In the genomic region with DNA sequence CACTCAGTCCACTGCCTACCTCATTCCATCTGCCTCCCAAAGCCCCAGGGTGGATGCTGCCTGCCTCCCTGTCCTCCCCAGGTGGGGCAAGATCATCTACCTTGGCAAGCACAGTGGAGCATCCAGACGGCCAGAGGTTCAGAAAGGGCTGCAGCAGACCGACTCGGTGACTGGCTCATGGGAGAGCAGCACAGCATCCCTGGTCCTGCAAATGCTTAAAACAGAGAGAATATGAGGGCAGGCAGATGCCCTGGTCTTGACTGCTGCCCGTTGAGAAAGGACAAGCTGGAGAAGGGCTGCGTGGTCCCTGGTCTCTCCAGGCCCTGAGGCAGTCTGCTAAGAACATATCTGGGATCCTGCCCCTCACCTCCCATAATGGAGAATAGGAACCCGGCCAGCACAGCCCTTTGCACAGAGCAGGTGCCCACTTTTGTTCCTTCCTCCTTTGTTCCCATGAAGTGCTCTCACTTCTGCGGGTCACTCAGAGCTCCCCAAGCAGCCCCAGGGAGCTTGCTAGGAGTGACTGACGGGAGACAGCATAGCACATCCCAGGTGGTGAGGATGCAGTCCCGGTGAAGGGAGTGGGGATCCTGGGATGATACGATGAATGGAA, we compare ENCODE assay signal across 9 cellular contexts. TPM values are rescaled to one million over a fixed set of nuclear protein-coding genes. Genes with fewer than 3 reads are reported as not detected.
DNase-seq lines count a peak whose midpoint lies in the region; ATAC-seq lines count a peak whose summit lies in the region.
"Had no signal": no experiment of that assay in that cellular context is flagged by ENCODE, and none has a peak within 500 bp of the region (broad histone marks: within the 10 kb centered on the region; RNA-seq: fewer than 3 reads in every experiment).

No MANE protein-coding gene starts in this region.

- peaks cover 48% of the 10 kb centered on the region for H3K36me3 ChIP-seq in iPS-20b (ENCODE audit: insufficient read depth, low read depth, low read length)

- no peaks in the 10 kb centered on the region for H3K9me3 Mint-ChIP-seq in activated T-cell treated with anti-CD3 and anti-CD28 coated beads, Interleukin-2, amount 50 U/mL, for 24 hours
- H3K9me3 Mint-ChIP-seq in activated T-helper 2 cell treated with anti-CD3 and anti-CD28 coated beads, Interferon-gamma antibody, Interleukin-2, Interleukin-4, amounts not matched to agents 10 μg/mL and 5 μg/mL and 100 μg/mL, durations not matched to agents 14 hours and 24 hours and 36 hours = no peaks in the 10 kb centered on the region

- no peaks in the 10 kb centered on the region for H3K27me3 ChIP-seq in iPS-20b (ENCODE audit: insufficient read depth, low read length)

- H3K9ac ChIP-seq in iPS-20b (ENCODE audit: low read depth, low read length) = peak overlapping the region; percentile 87; the same call in 1 of the 2 replicates

- H3K9me3 ChIP-seq in iPS-20b (ENCODE audit: insufficient read depth, low read depth, low read length) = no peaks in the 10 kb centered on the region

- peaks cover 58% of the 10 kb centered on the region for H3K36me3 Mint-ChIP-seq in activated T-cell treated with anti-CD3 and anti-CD28 coated beads, Interleukin-2, amount 50 U/mL, for 24 hours (ENCODE audit: low read depth)
- H3K36me3 Mint-ChIP-seq in activated T-helper 2 cell treated with anti-CD3 and anti-CD28 coated beads, Interferon-gamma antibody, Interleukin-2, Interleukin-4, amounts not matched to agents 10 μg/mL and 5 μg/mL and 100 μg/mL, durations not matched to agents 14 hours and 24 hours and 36 hours (ENCODE audit: low read depth) = peaks cover 45% of the 10 kb centered on the region

- no peak for ATAC-seq in GM21717 (IDR thresholded peaks at IDR 0.05; ENCODE audit: unreplicated experiment)

- H3K4me3 ChIP-seq in iPS-20b (ENCODE audit: low read length) = peak overlapping the region; percentile 86

- H3K27ac Mint-ChIP-seq in activated T-cell treated with anti-CD3 and anti-CD28 coated beads, Interleukin-2, amount 50 U/mL, for 24 hours = peak overlapping the region; percentile 94
- H3K27ac Mint-ChIP-seq in activated T-helper 2 cell treated with anti-CD3 and anti-CD28 coated beads, Interferon-gamma antibody, Interleukin-2, Interleukin-4, amounts not matched to agents 10 μg/mL and 5 μg/mL and 100 μg/mL, durations not matched to agents 14 hours and 24 hours and 36 hours = no peak overlapping the region

- no peak overlapping the region for H3K27ac ChIP-seq in iPS-20b (ENCODE audit: low read length)
- H3K27ac ChIP-seq in substantia nigra (ENCODE audit: low read depth, low read length, poor library complexity, severe bottlenecking) = peak overlapping the region; percentile 2

- peak overlapping the region; percentile 94 for H3K4me3 Mint-ChIP-seq in activated T-cell treated with anti-CD3 and anti-CD28 coated beads, Interleukin-2, amount 50 U/mL, for 24 hours
- H3K4me3 Mint-ChIP-seq in activated T-helper 2 cell treated with anti-CD3 and anti-CD28 coated beads, Interferon-gamma antibody, Interleukin-2, Interleukin-4, amounts not matched to agents 10 μg/mL and 5 μg/mL and 100 μg/mL, durations not matched to agents 14 hours and 24 hours and 36 hours (ENCODE audit: low read depth) = peak overlapping the region; percentile 90

- no peaks in the 10 kb centered on the region for H3K27me3 Mint-ChIP-seq in activated T-cell treated with anti-CD3 and anti-CD28 coated beads, Interleukin-2, amount 50 U/mL, for 24 hours
- H3K27me3 Mint-ChIP-seq in activated T-helper 2 cell treated with anti-CD3 and anti-CD28 coated beads, Interferon-gamma antibody, Interleukin-2, Interleukin-4, amounts not matched to agents 10 μg/mL and 5 μg/mL and 100 μg/mL, durations not matched to agents 14 hours and 24 hours and 36 hours (ENCODE audit: low read depth) = peaks cover 8% of the 10 kb centered on the region

- H3K4me1 ChIP-seq in iPS-20b (ENCODE audit: insufficient read depth, low read length) = no peaks in the 10 kb centered on the region; the same call in none of the 2 replicates

- no peak for DNase-seq in activated T-cell treated with anti-CD3 and anti-CD28 coated beads, Interleukin-2, amount 50 U/mL, for 24 hours
- no peak for DNase-seq in activated T-cell treated with anti-CD3 and anti-CD28 coated beads, Interleukin-2, amount 50 U/mL, for 48 hours
- no peak for DNase-seq in activated T-helper 2 cell treated with anti-CD3 and anti-CD28 coated beads, Interferon-gamma antibody, Interleukin-2, Interleukin-4, amounts not matched to agents 10 μg/mL and 5 μg/mL and 100 μg/mL, durations not matched to agents 14 hours and 24 hours and 36 hours (ENCODE audit: low spot score)
- DNase-seq in substantia nigra (lab: John Stamatoyannopoulos, UW) = no peak
- no peak for DNase-seq in COR-L47 (lab: John Stamatoyannopoulos, UW)
- DNase-seq in DMS79 treated with DMSO at 0.1 percent for 48 hours (lab: John Stamatoyannopoulos, UW) = no peak
- DNase-seq: T-helper 9 cell had no signal

- H3K4me1 Mint-ChIP-seq in activated T-cell treated with anti-CD3 and anti-CD28 coated beads, Interleukin-2, amount 50 U/mL, for 24 hours (ENCODE audit: low read depth) = peaks cover 55% of the 10 kb centered on the region
- peaks cover 32% of the 10 kb centered on the region for H3K4me1 Mint-ChIP-seq in activated T-helper 2 cell treated with anti-CD3 and anti-CD28 coated beads, Interferon-gamma antibody, Interleukin-2, Interleukin-4, amounts not matched to agents 10 μg/mL and 5 μg/mL and 100 μg/mL, durations not matched to agents 14 hours and 24 hours and 36 hours (ENCODE audit: low read depth)

- intact Hi-C loops in activated T-helper 2 cell treated with anti-CD3 and anti-CD28 coated beads, Interferon-gamma antibody, Interleukin-2, Interleukin-4, amounts not matched to agents 10 μg/mL and 5 μg/mL and 100 μg/mL, durations not matched to agents 14 hours and 24 hours and 36 hours (cut with micrococcal nuclease) = loop anchor here (5.0 to 10.0 kb wide), 3 partner anchors 311 to 1562 kb away; a partner anchor contains a TSS

RNA-seq across cellular contexts. Expression of a gene that starts 1.4 kb away (rescaled TPM):
- 61.2 and 62.0 TPM in 2 replicates for total RNA-seq in activated T-helper 2 cell treated with anti-CD3 and anti-CD28 coated beads, Interferon-gamma antibody, Interleukin-2, Interleukin-4, amounts not matched to agents 10 μg/mL and 5 μg/mL and 100 μg/mL, durations not matched to agents 14 hours and 24 hours and 36 hours

RNA-seq across cellular contexts. Expression of a gene that starts 30.3 kb away (rescaled TPM):
- total RNA-seq in activated T-helper 2 cell treated with anti-CD3 and anti-CD28 coated beads, Interferon-gamma antibody, Interleukin-2, Interleukin-4, amounts not matched to agents 10 μg/mL and 5 μg/mL and 100 μg/mL, durations not matched to agents 14 hours and 24 hours and 36 hours = 2.8 and 4.0 TPM in 2 replicates
